In the genomic region with DNA sequence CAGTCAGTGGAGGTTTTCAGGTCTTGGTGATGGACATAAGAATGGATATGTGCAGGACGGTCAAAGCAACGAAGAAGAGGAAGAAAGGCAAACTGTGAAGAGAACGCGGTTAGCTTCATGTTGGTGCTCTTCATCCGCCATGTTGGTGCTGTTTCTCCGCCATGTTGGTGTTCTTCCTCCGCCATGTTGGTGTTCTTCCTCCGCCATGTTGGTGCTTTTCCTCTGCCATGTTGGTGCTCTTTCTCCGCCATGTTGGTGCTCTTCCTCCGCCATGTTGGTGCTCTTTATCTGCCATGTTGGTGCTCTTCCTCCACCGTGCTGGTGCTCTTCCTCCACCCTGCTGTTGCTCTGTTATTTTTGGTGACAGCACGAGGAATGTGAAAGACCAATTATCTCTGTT, we compare ENCODE assay signal across 32 cellular contexts.
"Had no signal": no experiment of that assay in that cellular context is flagged by ENCODE, and none has a peak within 500 bp of the region (broad histone marks: within the 10 kb centered on the region; RNA-seq: fewer than 3 reads in every experiment).

No MANE protein-coding gene starts in this region.

- DNase-seq: activated CD4-positive, alpha-beta memory T cell treated with anti-CD3 and anti-CD28 coated beads for 36 hours; activated CD4-positive, alpha-beta T cell treated with anti-CD3 and anti-CD28 coated beads for 36 hours; activated CD4-positive, alpha-beta T cell treated with anti-CD3 and anti-CD28 coated beads, Interleukin-2, amount 10 ng/mL, durations not matched to agents 24 days and 14 days; activated CD4-positive, CD25-positive, alpha-beta regulatory T cell; activated CD4-positive, CD25-positive, alpha-beta regulatory T cell treated with anti-CD3 and anti-CD28 coated beads, Interleukin-2, amount 50 U/mL, for 72 hours; activated CD8-positive, alpha-beta memory T cell treated with anti-CD3 and anti-CD28 coated beads, Interleukin-2, amount 50 U/mL, for 48 hours; activated gamma-delta T cell; activated naive CD4-positive, alpha-beta T cell; activated naive CD4-positive, alpha-beta T cell treated with anti-CD3 and anti-CD28 coated beads, Interleukin-2, amount 10 ng/mL, durations not matched to agents 7 days and 5 days; activated naive CD8-positive, alpha-beta T cell treated with anti-CD3 and anti-CD28 coated beads, Interleukin-2, amount 10 ng/mL, durations not matched to agents 7 days and 5 days; activated T-cell treated with anti-CD3 and anti-CD28 coated beads for 4 hours; activated T-cell treated with anti-CD3 and anti-CD28 coated beads, Interleukin-2, amount 50 U/mL, for 24 hours; activated T-cell treated with anti-CD3 and anti-CD28 coated beads, Interleukin-2, amount 50 U/mL, for 72 hours; caudate nucleus; cortex of kidney; dermis blood vessel endothelial cell; effector CD4-positive, alpha-beta T cell; effector memory CD8-positive, alpha-beta T cell; erythroblast; foreskin keratinocyte; gastrocnemius medialis; glutamatergic neuron; heart left ventricle; T-cell; T-helper 9 cell had no signal

- H3K4me1 ChIP-seq: ascending aorta, esophagus muscularis mucosa, foreskin keratinocyte, gastrocnemius medialis, heart left ventricle had no signal

- H3K36me3 Mint-ChIP-seq: activated CD4-positive, alpha-beta memory T cell treated with anti-CD3 and anti-CD28 coated beads for 36 hours; activated naive CD4-positive, alpha-beta T cell treated with anti-CD3 and anti-CD28 coated beads, Interleukin-2, amount 10 ng/mL, durations not matched to agents 7 days and 5 days; activated naive CD8-positive, alpha-beta T cell treated with anti-CD3 and anti-CD28 coated beads, Interleukin-2, amount 10 ng/mL, durations not matched to agents 7 days and 5 days; T-cell had no signal

- H3K4me1 Mint-ChIP-seq: activated CD4-positive, alpha-beta T cell treated with anti-CD3 and anti-CD28 coated beads for 36 hours; activated CD4-positive, alpha-beta T cell treated with anti-CD3 and anti-CD28 coated beads, Interleukin-2, amount 10 ng/mL, durations not matched to agents 24 days and 14 days; activated naive CD4-positive, alpha-beta T cell treated with anti-CD3 and anti-CD28 coated beads, Interleukin-2, amount 10 ng/mL, durations not matched to agents 7 days and 5 days; activated naive CD8-positive, alpha-beta T cell treated with anti-CD3 and anti-CD28 coated beads, Interleukin-2, amount 10 ng/mL, durations not matched to agents 7 days and 5 days; brain; T-cell had no signal

- H3K36me3 ChIP-seq: gastrocnemius medialis had no signal

- H3K27ac ChIP-seq: ascending aorta, esophagus muscularis mucosa, foreskin keratinocyte, gastrocnemius medialis, heart left ventricle had no signal

- ATAC-seq: activated CD4-positive, alpha-beta T cell treated with anti-CD3 and anti-CD28 coated beads for 36 hours; activated naive CD4-positive, alpha-beta T cell treated with anti-CD3 and anti-CD28 coated beads, Interleukin-2, amount 50 U/mL, for 72 hours; activated T-cell treated with anti-CD3 and anti-CD28 coated beads, Interleukin-2, amount 50 U/mL, for 72 hours; effector memory CD8-positive, alpha-beta T cell; foreskin keratinocyte; gastrocnemius medialis; heart left ventricle; T-cell had no signal

- H3K4me3 ChIP-seq: ascending aorta, esophagus muscularis mucosa, gastrocnemius medialis, heart left ventricle had no signal

- H3K27me3 ChIP-seq: ascending aorta, esophagus muscularis mucosa, foreskin keratinocyte, gastrocnemius medialis, heart left ventricle had no signal

- H3K27me3 Mint-ChIP-seq: activated CD4-positive, alpha-beta memory T cell treated with anti-CD3 and anti-CD28 coated beads for 36 hours; activated CD4-positive, alpha-beta T cell treated with anti-CD3 and anti-CD28 coated beads for 36 hours; activated CD4-positive, alpha-beta T cell treated with anti-CD3 and anti-CD28 coated beads, Interleukin-2, amount 10 ng/mL, durations not matched to agents 24 days and 14 days; activated naive CD4-positive, alpha-beta T cell treated with anti-CD3 and anti-CD28 coated beads, Interleukin-2, amount 10 ng/mL, durations not matched to agents 7 days and 5 days; activated naive CD8-positive, alpha-beta T cell treated with anti-CD3 and anti-CD28 coated beads, Interleukin-2, amount 10 ng/mL, durations not matched to agents 7 days and 5 days; activated T-cell treated with anti-CD3 and anti-CD28 coated beads, Interleukin-2, amount 50 U/mL, for 24 hours; brain; effector memory CD8-positive, alpha-beta T cell; T-cell had no signal

- H3K4me3 Mint-ChIP-seq: activated CD4-positive, alpha-beta memory T cell treated with anti-CD3 and anti-CD28 coated beads for 36 hours; activated CD4-positive, alpha-beta T cell treated with anti-CD3 and anti-CD28 coated beads for 36 hours; activated CD4-positive, alpha-beta T cell treated with anti-CD3 and anti-CD28 coated beads, Interleukin-2, amount 10 ng/mL, durations not matched to agents 24 days and 14 days; activated naive CD4-positive, alpha-beta T cell treated with anti-CD3 and anti-CD28 coated beads, Interleukin-2, amount 10 ng/mL, durations not matched to agents 7 days and 5 days; activated naive CD8-positive, alpha-beta T cell treated with anti-CD3 and anti-CD28 coated beads, Interleukin-2, amount 10 ng/mL, durations not matched to agents 7 days and 5 days; activated T-cell treated with anti-CD3 and anti-CD28 coated beads, Interleukin-2, amount 50 U/mL, for 24 hours; activated T-cell treated with anti-CD3 and anti-CD28 coated beads, Interleukin-2, amount 50 U/mL, for 72 hours; brain; effector memory CD8-positive, alpha-beta T cell; T-cell; T-helper 1 cell treated with Interleukin-12 subunit alpha and Interleukin-12 subunit beta and Interleukin-4 antibody, amounts not matched to agents 30 μg/mL and 1 μg/mL, for 36 hours had no signal

- H3K27ac Mint-ChIP-seq: activated CD4-positive, alpha-beta memory T cell treated with anti-CD3 and anti-CD28 coated beads for 36 hours; activated CD4-positive, alpha-beta T cell treated with anti-CD3 and anti-CD28 coated beads for 36 hours; activated CD4-positive, alpha-beta T cell treated with anti-CD3 and anti-CD28 coated beads, Interleukin-2, amount 10 ng/mL, durations not matched to agents 24 days and 14 days; activated naive CD4-positive, alpha-beta T cell treated with anti-CD3 and anti-CD28 coated beads, Interleukin-2, amount 10 ng/mL, durations not matched to agents 7 days and 5 days; activated naive CD4-positive, alpha-beta T cell treated with anti-CD3 and anti-CD28 coated beads, Interleukin-2, amount 50 U/mL, for 72 hours; activated naive CD8-positive, alpha-beta T cell treated with anti-CD3 and anti-CD28 coated beads, Interleukin-2, amount 10 ng/mL, durations not matched to agents 7 days and 5 days; activated T-cell treated with anti-CD3 and anti-CD28 coated beads, Interleukin-2, amount 50 U/mL, for 24 hours; activated T-cell treated with anti-CD3 and anti-CD28 coated beads, Interleukin-2, amount 50 U/mL, for 72 hours; brain; effector memory CD8-positive, alpha-beta T cell; T-cell; T-helper 1 cell treated with Interleukin-12 subunit alpha and Interleukin-12 subunit beta and Interleukin-4 antibody, amounts not matched to agents 30 μg/mL and 1 μg/mL, for 36 hours had no signal

- FAIRE-seq: colon, endometrium had no signal

- H3K9me3 ChIP-seq: ascending aorta, esophagus muscularis mucosa, gastrocnemius medialis, heart left ventricle had no signal
